11 cellular contexts compared by ENCODE assay signal in genomic region chr7:13240349-13240748, GRCh38.
DNase-seq lines count a peak whose midpoint lies in the region; ATAC-seq and TF ChIP-seq lines count a peak whose summit lies in the region.
"Had no signal": no experiment of that assay in that cellular context is flagged by ENCODE, and none has a peak within 500 bp of the region (broad histone marks: within the 10 kb centered on the region; RNA-seq: fewer than 3 reads in every experiment).

No MANE protein-coding gene starts in this region.

- no peak overlapping the region for H4K5ac ChIP-seq in mesendoderm (ENCODE audit: low read length)

- no peak overlapping the region for H3K4ac ChIP-seq in mesendoderm (ENCODE audit: low read depth, low read length)

- H2BK5ac ChIP-seq in mesendoderm (ENCODE audit: low read length) = no peak overlapping the region

- no peak overlapping the region for H3K27ac ChIP-seq in mesendoderm (ENCODE audit: low read depth, low read length)

- H3K9ac ChIP-seq in mesendoderm (ENCODE audit: low read length) = no peak overlapping the region

- no peak overlapping the region for H3K4me3 ChIP-seq in choroid plexus epithelial cell (ENCODE audit: low read depth, low read length)
- no peak overlapping the region for H3K4me3 ChIP-seq in mesendoderm (ENCODE audit: low read length)

- peak; percentile 89 for DNase-seq in Daoy (ENCODE audit: low read depth)
- peak; percentile 100 for DNase-seq in NCI-H226
- DNase-seq in choroid plexus epithelial cell (ENCODE audit: low read depth) = peak; percentile 62
- peak; percentile 82 for DNase-seq in mesendoderm
- DNase-seq in OCI-M2 (lab: John Stamatoyannopoulos, UW; ENCODE audit: unreplicated experiment) = no peak
- DNase-seq: activated CD4-positive, CD25-positive, alpha-beta regulatory T cell treated with anti-CD3 and anti-CD28 coated beads, Interleukin-2, amount 50 U/mL, for 72 hours; CD4-positive, alpha-beta memory T cell; Right ventricle myocardium superior had no signal

- no peak overlapping the region for H3K4me2 ChIP-seq in mesendoderm (ENCODE audit: low read length)

- WGBS in mesendoderm (ENCODE audit: extremely low coverage, insufficient coverage, low lambda C conversion rate) = no CpG with 5 or more reads among the region's 2 CpGs

- H2BK120ac ChIP-seq in mesendoderm (ENCODE audit: low read depth, low read length) = no peak overlapping the region

- H3K79me2 ChIP-seq in mesendoderm (ENCODE audit: control insufficient read depth, insufficient read depth, low read length) = no peaks in the 10 kb centered on the region

- H3K23ac ChIP-seq in mesendoderm (ENCODE audit: low read length) = no peak overlapping the region

- H2BK15ac ChIP-seq in mesendoderm (replicated peaks; ENCODE audit: low read depth) = no peak overlapping the region

- no peak overlapping the region for H2AK5ac ChIP-seq in mesendoderm (ENCODE audit: low read length)

- no peak overlapping the region for H3K56ac ChIP-seq in mesendoderm (ENCODE audit: low read length)

- TF ChIP-seq CTCF in choroid plexus epithelial cell (conservative IDR thresholded peaks at IDR 0.05; ENCODE audit: low read depth, low read length) = no peak

- H3K79me1 ChIP-seq in mesendoderm (ENCODE audit: low read length) = no peaks in the 10 kb centered on the region

- H3K27me3 ChIP-seq in mesendoderm (ENCODE audit: insufficient read depth, low read length, poor library complexity) = no peaks in the 10 kb centered on the region

- H3K4me1 ChIP-seq in mesendoderm (ENCODE audit: control insufficient read depth, low read depth, low read length) = no peaks in the 10 kb centered on the region

- no peaks in the 10 kb centered on the region for H3K36me3 ChIP-seq in mesendoderm (ENCODE audit: control insufficient read depth, insufficient read depth, low read length)

- no peak overlapping the region for H4K8ac ChIP-seq in mesendoderm (ENCODE audit: low read depth, low read length)

- no peak for ATAC-seq in HG03521 (IDR thresholded peaks at IDR 0.05; ENCODE audit: unreplicated experiment)
- ATAC-seq in HG03025 (IDR thresholded peaks at IDR 0.05; ENCODE audit: low FRiP score, unreplicated experiment) = no peak
- ATAC-seq in GM21717 (IDR thresholded peaks at IDR 0.05; ENCODE audit: unreplicated experiment) = no peak

- H3K18ac ChIP-seq in mesendoderm (ENCODE audit: low read length) = no peak overlapping the region
